ENCODE assay signal across 25 cellular contexts in genomic region chr5:81428866-81429265, GRCh38. TPM values are rescaled to one million over a fixed set of nuclear protein-coding genes. Genes with fewer than 3 reads are reported as not detected.
DNase-seq lines count a peak whose midpoint lies in the region; FAIRE-seq and TF ChIP-seq lines count a peak whose summit lies in the region.
"Had no signal": no experiment of that assay in that cellular context is flagged by ENCODE, and none has a peak within 500 bp of the region (broad histone marks: within the 10 kb centered on the region; RNA-seq: fewer than 3 reads in every experiment).

No MANE protein-coding gene starts in this region.

- no peaks in the 10 kb centered on the region for H3K27me3 ChIP-seq in astrocyte (ENCODE audit: insufficient read depth, low read length)
- H3K27me3 ChIP-seq in mesenchymal stem cell (ENCODE audit: control insufficient read depth in 1 of 2, insufficient read depth in 1 of 2, low read length in 2 of 2), result no peaks in the 10 kb centered on the region
- H3K27me3 ChIP-seq in CD8-positive, alpha-beta memory T cell (ENCODE audit: insufficient read depth, low read length, poor library complexity, severe bottlenecking), result no peaks in the 10 kb centered on the region
- H3K27me3 ChIP-seq: BE2C, body of pancreas had no signal

- POLR2A ChIA-PET in CD8-positive, alpha-beta memory T cell (lab: Charles Lee), result no interaction called here

- H4K91ac ChIP-seq in mesenchymal stem cell (ENCODE audit: low read length), result no peak overlapping the region

- no peak overlapping the region for H2BK12ac ChIP-seq in mesenchymal stem cell (ENCODE audit: low read length in 2 of 2)

- H3K4me2 ChIP-seq in astrocyte (ENCODE audit: low read length) (peak overlapping the region; percentile 31), mesenchymal stem cell (ENCODE audit: low read length, poor library complexity, severe bottlenecking) (no peak overlapping the region)

- no peak overlapping the region for H2BK15ac ChIP-seq in mesenchymal stem cell (ENCODE audit: low read depth, poor library complexity, severe bottlenecking)

- peak overlapping the region; percentile 4; the same call in 1 of the 2 replicates for H3K4me3 Mint-ChIP-seq in HFFc6
- no peak overlapping the region for H3K4me3 Mint-ChIP-seq in astrocyte (ENCODE audit: unreplicated experiment)
- H3K4me3 Mint-ChIP-seq in CD8-positive, alpha-beta memory T cell, result no peak overlapping the region
- no peak overlapping the region for H3K4me3 Mint-ChIP-seq in activated T-helper 2 cell treated with anti-CD3 and anti-CD28 coated beads, Interferon-gamma antibody, Interleukin-2, Interleukin-4, amounts not matched to agents 10 μg/mL and 5 μg/mL and 100 μg/mL, durations not matched to agents 14 hours and 24 hours and 36 hours (ENCODE audit: low read depth)
- H3K4me3 Mint-ChIP-seq: stimulated activated naive CD8-positive, alpha-beta T cell treated with anti-CD3 and anti-CD28 coated beads, Interleukin-15, amount 100 ng/mL, for 72 hours had no signal

- H2BK5ac ChIP-seq in mesenchymal stem cell (ENCODE audit: low read depth, low read length, poor library complexity, severe bottlenecking), result no peak overlapping the region

- H3K4me1 Mint-ChIP-seq in HFFc6 (ENCODE audit: low read depth) (peaks cover 43% of the 10 kb centered on the region), astrocyte (ENCODE audit: low read depth, unreplicated experiment) (peaks cover 8% of the 10 kb centered on the region)
- H3K4me1 Mint-ChIP-seq in CD8-positive, alpha-beta memory T cell, result peaks cover 3 to 8% (median 5%) of the 10 kb centered on the region in 3 donors
- peaks cover 14% of the 10 kb centered on the region for H3K4me1 Mint-ChIP-seq in activated T-helper 2 cell treated with anti-CD3 and anti-CD28 coated beads, Interferon-gamma antibody, Interleukin-2, Interleukin-4, amounts not matched to agents 10 μg/mL and 5 μg/mL and 100 μg/mL, durations not matched to agents 14 hours and 24 hours and 36 hours (ENCODE audit: low read depth)

- no peak overlapping the region for H2AFZ ChIP-seq in astrocyte (ENCODE audit: low read depth, low read length)
- no peak overlapping the region for H2AFZ ChIP-seq in mesenchymal stem cell (ENCODE audit: low read depth, low read length)

- H3K4me3 ChIP-seq in astrocyte (ENCODE audit: insufficient read depth, low read depth, low read length), result no peak overlapping the region
- H3K4me3 ChIP-seq in mesenchymal stem cell (ENCODE audit: insufficient read depth in 1 of 2, low read depth in 1 of 2, low read length in 2 of 2), result no peak overlapping the region
- H3K4me3 ChIP-seq in CD8-positive, alpha-beta memory T cell (ENCODE audit: low read length), result no peak overlapping the region
- H3K4me3 ChIP-seq: body of pancreas, coronary artery, GM12878 had no signal

- no peaks in the 10 kb centered on the region for H3K79me2 ChIP-seq in astrocyte (ENCODE audit: insufficient read depth, low read length)

- H2AK5ac ChIP-seq in mesenchymal stem cell (ENCODE audit: low read length, severe bottlenecking), result no peak overlapping the region

- H3K9me3 ChIP-seq in astrocyte (ENCODE audit: insufficient read depth, low read depth, low read length) (no peaks in the 10 kb centered on the region), mesenchymal stem cell (ENCODE audit: control insufficient read depth, low read length) (no peaks in the 10 kb centered on the region)
- no peaks in the 10 kb centered on the region for H3K9me3 ChIP-seq in CD8-positive, alpha-beta memory T cell (ENCODE audit: low read length)
- H3K9me3 ChIP-seq: BE2C, body of pancreas had no signal

- H3K9ac ChIP-seq in astrocyte (ENCODE audit: low read length) (no peak overlapping the region), mesenchymal stem cell (ENCODE audit: low read length) (no peak overlapping the region)

- H3K27ac Mint-ChIP-seq in HFFc6 (peak overlapping the region; percentile 0; the same call in 1 of the 2 replicates), astrocyte (ENCODE audit: unreplicated experiment) (peak overlapping the region; percentile 18)
- H3K27ac Mint-ChIP-seq in CD8-positive, alpha-beta memory T cell, result peak overlapping the region in 1 of 8 donors; percentile 38
- no peak overlapping the region for H3K27ac Mint-ChIP-seq in activated T-helper 2 cell treated with anti-CD3 and anti-CD28 coated beads, Interferon-gamma antibody, Interleukin-2, Interleukin-4, amounts not matched to agents 10 μg/mL and 5 μg/mL and 100 μg/mL, durations not matched to agents 14 hours and 24 hours and 36 hours

- no peaks in the 10 kb centered on the region for H3K36me3 ChIP-seq in astrocyte (ENCODE audit: insufficient read depth, low read length)
- H3K36me3 ChIP-seq in mesenchymal stem cell (ENCODE audit: control insufficient read depth in 1 of 2, insufficient read depth in 2 of 2, low read depth in 1 of 2, low read length in 2 of 2), result peaks cover 0 to 3% of the 10 kb centered on the region in 2 experiments
- H3K36me3 ChIP-seq in CD8-positive, alpha-beta memory T cell (ENCODE audit: insufficient read depth, low read length), result no peaks in the 10 kb centered on the region
- H3K36me3 ChIP-seq: BE2C had no signal

- TF ChIP-seq CTCF in HFFc6 (IDR thresholded peaks at IDR 0.05) (no peak), astrocyte (IDR thresholded peaks at IDR 0.05; ENCODE audit: insufficient read depth, low read depth, low read length) (no peak)

- DNase-seq in COLO829 (ENCODE audit: low spot score), result peak; percentile 66
- DNase-seq in HFFc6, result no peak
- peak; percentile 45 for DNase-seq in astrocyte (ENCODE audit: low read depth)
- peak; percentile 16 for DNase-seq in mesenchymal stem cell
- no peak for DNase-seq in NCI-H446 (lab: John Stamatoyannopoulos, UW)
- DNase-seq in CD8-positive, alpha-beta memory T cell, result no peak
- DNase-seq in G401 (ENCODE audit: low spot score), result no peak
- DNase-seq in activated T-helper 2 cell treated with anti-CD3 and anti-CD28 coated beads, Interferon-gamma antibody, Interleukin-2, Interleukin-4, amounts not matched to agents 10 μg/mL and 5 μg/mL and 100 μg/mL, durations not matched to agents 14 hours and 24 hours and 36 hours (ENCODE audit: low spot score), result no peak
- DNase-seq: activated CD4-positive, alpha-beta T cell treated with anti-CD3 and anti-CD28 coated beads, Interleukin-2, amount 50 U/mL, for 1 hour; activated naive CD4-positive, alpha-beta T cell treated with anti-CD3 and anti-CD28 coated beads, Interleukin-2, amount 50 U/mL, for 16 hours; activated T-cell treated with anti-CD3 and anti-CD28 coated beads for 4 hours; BE2C; body of pancreas; hypothalamus; kidney; MM.1S; NCI-H187; NCI-H446 treated with DMSO at 0.1 percent for 48 hours; stimulated activated CD4-positive, alpha-beta T cell treated with anti-CD3 and anti-CD28 coated beads, Interleukin-2, amount 100 ng/mL, for 48 hours; stimulated activated naive CD8-positive, alpha-beta T cell treated with anti-CD3 and anti-CD28 coated beads, Interleukin-15, amount 100 ng/mL, for 72 hours had no signal

- H3K4me1 ChIP-seq in astrocyte (ENCODE audit: insufficient read depth, low read length) (peaks cover 10% of the 10 kb centered on the region), mesenchymal stem cell (ENCODE audit: control insufficient read depth, insufficient read depth, low read depth, low read length) (no peaks in the 10 kb centered on the region)
- H3K4me1 ChIP-seq in CD8-positive, alpha-beta memory T cell (ENCODE audit: insufficient read depth, low read length), result no peaks in the 10 kb centered on the region

- in situ Hi-C loops in G401 (cut with HindIII; ENCODE audit: low sequenced_read_pairs), result no loop called here

- H3K79me1 ChIP-seq in mesenchymal stem cell (replicated peaks; ENCODE audit: low read length, poor library complexity, severe bottlenecking), result no peaks in the 10 kb centered on the region

- H3K27me3 Mint-ChIP-seq in HFFc6 (ENCODE audit: insufficient read depth), result no peaks in the 10 kb centered on the region
- no peaks in the 10 kb centered on the region for H3K27me3 Mint-ChIP-seq in astrocyte (ENCODE audit: low read depth, unreplicated experiment)
- H3K27me3 Mint-ChIP-seq in CD8-positive, alpha-beta memory T cell, result no peaks in the 10 kb centered on the region
- no peaks in the 10 kb centered on the region for H3K27me3 Mint-ChIP-seq in activated T-helper 2 cell treated with anti-CD3 and anti-CD28 coated beads, Interferon-gamma antibody, Interleukin-2, Interleukin-4, amounts not matched to agents 10 μg/mL and 5 μg/mL and 100 μg/mL, durations not matched to agents 14 hours and 24 hours and 36 hours (ENCODE audit: low read depth)
- H3K27me3 Mint-ChIP-seq: stimulated activated naive CD8-positive, alpha-beta T cell treated with anti-CD3 and anti-CD28 coated beads, Interleukin-15, amount 100 ng/mL, for 72 hours had no signal

- no peak overlapping the region for H3K14ac ChIP-seq in mesenchymal stem cell (ENCODE audit: low read length in 2 of 2)

- FAIRE-seq in astrocyte (lab: Jason Lieb, UNC), result no peak
- FAIRE-seq: D721Med, GM12878, kidney had no signal

- intact Hi-C loops in activated T-helper 2 cell treated with anti-CD3 and anti-CD28 coated beads, Interferon-gamma antibody, Interleukin-2, Interleukin-4, amounts not matched to agents 10 μg/mL and 5 μg/mL and 100 μg/mL, durations not matched to agents 14 hours and 24 hours and 36 hours (cut with micrococcal nuclease), result loop anchor here (5.0 to 10.0 kb wide), 2 partner anchors 78 to 676 kb away; no protein-coding TSS in a partner anchor

- no peak overlapping the region for H3K18ac ChIP-seq in mesenchymal stem cell (ENCODE audit: low read depth in 1 of 2, low read length in 2 of 2)

- no peak overlapping the region for H4K8ac ChIP-seq in mesenchymal stem cell (ENCODE audit: low read length)

- no peak overlapping the region for H3K27ac ChIP-seq in astrocyte (ENCODE audit: low read depth, low read length)
- no peak overlapping the region for H3K27ac ChIP-seq in mesenchymal stem cell (ENCODE audit: low read length, poor library complexity, severe bottlenecking)
- no peak overlapping the region for H3K27ac ChIP-seq in CD8-positive, alpha-beta memory T cell (ENCODE audit: low read depth, low read length)
- H3K27ac ChIP-seq: body of pancreas, coronary artery, HL-60 had no signal

- H3K23ac ChIP-seq in mesenchymal stem cell (ENCODE audit: low read length in 2 of 2), result no peak overlapping the region

- CTCF ChIA-PET in CD8-positive, alpha-beta memory T cell (lab: Charles Lee), result interaction anchor here (1.3 kb wide), 1 partner anchor 410 kb away, joined by 4 read pairs; no protein-coding TSS in a partner anchor

- H3K9me3 Mint-ChIP-seq in HFFc6, result no peaks in the 10 kb centered on the region
- H3K9me3 Mint-ChIP-seq in astrocyte (ENCODE audit: unreplicated experiment), result no peaks in the 10 kb centered on the region
- H3K9me3 Mint-ChIP-seq in CD8-positive, alpha-beta memory T cell, result no peaks in the 10 kb centered on the region
- no peaks in the 10 kb centered on the region for H3K9me3 Mint-ChIP-seq in activated T-helper 2 cell treated with anti-CD3 and anti-CD28 coated beads, Interferon-gamma antibody, Interleukin-2, Interleukin-4, amounts not matched to agents 10 μg/mL and 5 μg/mL and 100 μg/mL, durations not matched to agents 14 hours and 24 hours and 36 hours
- H3K9me3 Mint-ChIP-seq: stimulated activated naive CD8-positive, alpha-beta T cell treated with anti-CD3 and anti-CD28 coated beads, Interleukin-15, amount 100 ng/mL, for 72 hours had no signal

- no peak overlapping the region for H3K4ac ChIP-seq in mesenchymal stem cell (ENCODE audit: low read depth in 1 of 2, low read length in 2 of 2)

- H3K36me3 Mint-ChIP-seq in HFFc6 (ENCODE audit: low read depth) (no peaks in the 10 kb centered on the region), astrocyte (ENCODE audit: low read depth, unreplicated experiment) (peaks cover 13% of the 10 kb centered on the region)
- H3K36me3 Mint-ChIP-seq in CD8-positive, alpha-beta memory T cell, result peaks cover 0 to 2% (median 2%) of the 10 kb centered on the region in 3 donors
- H3K36me3 Mint-ChIP-seq in activated T-helper 2 cell treated with anti-CD3 and anti-CD28 coated beads, Interferon-gamma antibody, Interleukin-2, Interleukin-4, amounts not matched to agents 10 μg/mL and 5 μg/mL and 100 μg/mL, durations not matched to agents 14 hours and 24 hours and 36 hours (ENCODE audit: low read depth), result no peaks in the 10 kb centered on the region

- H2BK120ac ChIP-seq in mesenchymal stem cell (ENCODE audit: low read depth, low read length), result no peak overlapping the region

- H4K20me1 ChIP-seq in astrocyte (ENCODE audit: insufficient read depth, low read length), result no peaks in the 10 kb centered on the region

RNA-seq across cellular contexts. Expression of gene ACOT12, which starts 34.9 kb away (rescaled TPM):
- not detected for total RNA-seq in HFFc6 (2021; fragmentation: NEBNext Ultra II Directional; extraction: Animal tissue kit (Norgen Biotek cat#: 25700))
- 0.09 TPM in 1 of 2 replicates, not detected in the other for total RNA-seq in astrocyte
- 0.07 TPM for polyA plus RNA-seq in mesenchymal stem cell (2013, experiment 1 of 2)
- 0.18 TPM for polyA plus RNA-seq in mesenchymal stem cell (2013, experiment 2 of 2)
- not detected for total RNA-seq in CD8-positive, alpha-beta memory T cell
- not detected for polyA plus RNA-seq in CD8-positive, alpha-beta memory T cell
- total RNA-seq in G401 (2014; rRNA removed; shearing (Covaris generic)), result not detected in 2 replicates
- total RNA-seq in activated T-helper 2 cell treated with anti-CD3 and anti-CD28 coated beads, Interferon-gamma antibody, Interleukin-2, Interleukin-4, amounts not matched to agents 10 μg/mL and 5 μg/mL and 100 μg/mL, durations not matched to agents 14 hours and 24 hours and 36 hours, result not detected in 2 replicates
- total RNA-seq: body of pancreas, GM12878, kidney, Right ventricle myocardium inferior had no signal

Comparison
In these comparisons a context has a peak if more than half of its experiments do, and no peak if none do; other contexts are left out.
1. DNase-seq: peak in COLO829 (single experiment), astrocyte (single experiment) and mesenchymal stem cell (single experiment); none in HFFc6 (single experiment), NCI-H446 (0 of 2), CD8-positive, alpha-beta memory T cell (0 of 5), G401 (single experiment) and activated T-helper 2 cell treated with anti-CD3 and anti-CD28 coated beads, Interferon-gamma antibody, Interleukin-2, Interleukin-4, amounts not matched to agents 10 μg/mL and 5 μg/mL and 100 μg/mL, durations not matched to agents 14 hours and 24 hours and 36 hours (single experiment).